8 cellular contexts compared by ENCODE assay signal in the genomic region with DNA sequence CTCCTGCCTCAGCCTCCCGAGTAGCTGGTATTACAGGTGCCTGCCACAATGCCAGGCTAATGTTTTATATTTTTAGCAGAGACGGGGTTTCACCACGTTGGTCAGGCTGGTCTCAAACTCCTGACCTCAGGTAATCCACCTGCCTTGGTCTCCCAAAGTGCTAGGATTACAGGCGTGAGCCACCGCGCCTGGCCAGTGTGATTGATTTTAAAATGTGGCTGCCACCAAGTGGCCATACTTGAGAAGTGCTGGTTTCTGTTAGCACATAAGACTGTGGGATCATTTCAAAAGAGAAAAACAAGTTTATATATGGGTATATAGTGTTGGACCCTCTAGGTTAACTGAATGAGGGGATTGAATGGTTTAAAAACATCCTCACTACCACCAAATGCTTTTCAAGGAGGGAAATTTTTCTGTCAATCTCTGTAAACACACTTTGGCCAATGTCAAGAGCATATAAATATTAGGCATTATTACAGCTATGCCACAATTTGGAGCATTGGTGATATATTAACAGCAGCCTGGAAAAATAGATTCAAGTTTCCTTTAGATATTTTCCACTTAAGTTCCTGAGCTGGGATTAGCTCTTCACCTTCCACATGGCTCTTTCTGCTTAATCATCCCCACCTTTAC. TPM values are rescaled to one million over a fixed set of nuclear protein-coding genes. Genes with fewer than 3 reads are reported as not detected.
DNase-seq lines count a peak whose midpoint lies in the region; ATAC-seq, FAIRE-seq and TF ChIP-seq lines count a peak whose summit lies in the region.

No MANE protein-coding gene starts in this region.

- H3K27me3 ChIP-seq in Panc1 (ENCODE audit: control insufficient read depth, insufficient read depth, low read length) (no peaks in the 10 kb centered on the region), kidney epithelial cell (ENCODE audit: control insufficient read depth, insufficient read depth, low read length) (no peaks in the 10 kb centered on the region)

- in situ Hi-C loops in Panc1 (cut with HindIII; ENCODE audit: low pct_unique_long_range_greater_than_20kb, low sequenced_read_pairs) = no loop called here

- H3K27ac Mint-ChIP-seq in brain = peak overlapping the region in 3 of 5 experiments; percentile 32 to 86 (median 59)
- no peak overlapping the region for H3K27ac Mint-ChIP-seq in stimulated activated naive CD8-positive, alpha-beta T cell treated with anti-CD3 and anti-CD28 coated beads, Interleukin-15, amount 100 ng/mL, for 72 hours

- no peak overlapping the region for H3K4me3 Mint-ChIP-seq in brain
- no peak overlapping the region for H3K4me3 Mint-ChIP-seq in stimulated activated naive CD8-positive, alpha-beta T cell treated with anti-CD3 and anti-CD28 coated beads, Interleukin-15, amount 100 ng/mL, for 72 hours

- H3K9me3 Mint-ChIP-seq in brain = no peaks in the 10 kb centered on the region
- H3K9me3 Mint-ChIP-seq in stimulated activated naive CD8-positive, alpha-beta T cell treated with anti-CD3 and anti-CD28 coated beads, Interleukin-15, amount 100 ng/mL, for 72 hours = peaks cover 0 to 6% of the 10 kb centered on the region in 2 donors

- H3K4me2 ChIP-seq in A549 = no peak overlapping the region

- H3K9me3 ChIP-seq in A549 = no peaks in the 10 kb centered on the region
- H3K9me3 ChIP-seq in Panc1 (ENCODE audit: control insufficient read depth, insufficient read depth, low read depth, low read length) = no peaks in the 10 kb centered on the region

- peak; percentile 68 to 69 for TF ChIP-seq RAD21 in A549 (conservative IDR thresholded peaks at IDR 0.05 in 1 of 2, IDR thresholded peaks at IDR 0.05 in 1 of 2)

- ATAC-seq in A549 (peak; percentile 69 to 87), Panc1 (peak; percentile 85)
- peak; percentile 74 for ATAC-seq in stimulated activated naive CD8-positive, alpha-beta T cell treated with anti-CD3 and anti-CD28 coated beads, Interleukin-15, amount 100 ng/mL, for 72 hours

- CTCF ChIA-PET in A549 (lab: Yijun Ruan, JAX) = interaction anchor here (0.6 to 38.2 kb wide), 29 partner anchors 8 to 232 kb away, joined by 3 to 685 read pairs (median 4); a partner anchor contains a TSS
- CTCF ChIA-PET in Panc1 (lab: Charles Lee) = interaction anchor here (0.6 to 1.0 kb wide), 2 partner anchors 44 to 141 kb away, joined by 4 read pairs; no protein-coding TSS in a partner anchor

- TSS peak; percentile 25 for BruUV-seq in Panc1 (replicated peaks; lab: Mats Ljungman, UMichigan)

- DNase-seq in A549 (ENCODE audit: low read depth in 1 of 2, low spot score in 1 of 2) (peak; percentile 61 to 63), GM12864 (ENCODE audit: low read depth) (no peak), Panc1 (ENCODE audit: low read depth, low spot score) (no peak), kidney epithelial cell (ENCODE audit: low read depth) (no peak), retina (no peak), RCC 7860 (ENCODE audit: low spot score) (no peak)
- peak in 1 of 2 donors; percentile 29 for DNase-seq in stimulated activated naive CD8-positive, alpha-beta T cell treated with anti-CD3 and anti-CD28 coated beads, Interleukin-15, amount 100 ng/mL, for 72 hours

- H3K27ac ChIP-seq in A549 (no peak overlapping the region), Panc1 (ENCODE audit: low read length) (no peak overlapping the region)

- TF ChIP-seq CTCF in A549 (IDR thresholded peaks at IDR 0.05) (peak; percentile 77), GM12864 (IDR thresholded peaks at IDR 0.05; ENCODE audit: low read depth, low read length, missing control alignments) (peak; percentile 60), Panc1 (IDR thresholded peaks at IDR 0.05) (peak; percentile 83), brain (conservative IDR thresholded peaks at IDR 0.05) (peak; percentile 69 to 77), kidney epithelial cell (IDR thresholded peaks at IDR 0.05; ENCODE audit: insufficient read depth, low read length, poor library complexity, severe bottlenecking) (peak; percentile 52)

- H3K4me1 ChIP-seq in A549 (no peaks in the 10 kb centered on the region), Panc1 (ENCODE audit: control insufficient read depth, insufficient read depth, low read length) (no peaks in the 10 kb centered on the region)

- 45% methylated on average over 6 of the region's 6 CpGs for WGBS in A549 (ENCODE audit: missing lambda C conversion rate)

- POLR2A ChIA-PET in A549 (lab: Yijun Ruan, JAX) = interaction anchor here (0.9 kb wide), 1 partner anchor 153 kb away, joined by 3 read pairs; no protein-coding TSS in a partner anchor
- POLR2A ChIA-PET in Panc1 (lab: Charles Lee) = no interaction called here

- FAIRE-seq in A549 (lab: Jason Lieb, UNC) (no peak), RCC 7860 (lab: Jason Lieb, UNC) (no peak)

- H3K36me3 Mint-ChIP-seq in brain = peaks cover 91% of the 10 kb centered on the region

- H3K36me3 ChIP-seq in Panc1 (ENCODE audit: control insufficient read depth, insufficient read depth, low read length) = peaks cover 47% of the 10 kb centered on the region
- peaks cover 5% of the 10 kb centered on the region for H3K36me3 ChIP-seq in kidney epithelial cell (ENCODE audit: control insufficient read depth, insufficient read depth, low read length)

- H3K4me1 Mint-ChIP-seq in brain = no peaks in the 10 kb centered on the region
- H3K4me1 Mint-ChIP-seq in stimulated activated naive CD8-positive, alpha-beta T cell treated with anti-CD3 and anti-CD28 coated beads, Interleukin-15, amount 100 ng/mL, for 72 hours = peaks cover 9% of the 10 kb centered on the region

- TF ChIP-seq POLR2A in A549 (IDR thresholded peaks at IDR 0.05; ENCODE audit: low read length) = no peak

- H3K4me3 ChIP-seq in A549 (no peak overlapping the region), GM12864 (ENCODE audit: low read depth, low read length) (no peak overlapping the region), Panc1 (ENCODE audit: low read depth in 2 of 2, low read length in 2 of 2) (no peak overlapping the region), kidney epithelial cell (ENCODE audit: low read depth, low read length) (no peak overlapping the region)

- H3K27me3 Mint-ChIP-seq in brain = peaks cover 2% of the 10 kb centered on the region
- H3K27me3 Mint-ChIP-seq in stimulated activated naive CD8-positive, alpha-beta T cell treated with anti-CD3 and anti-CD28 coated beads, Interleukin-15, amount 100 ng/mL, for 72 hours = no peaks in the 10 kb centered on the region

- intact Hi-C loops in Panc1 (cut with micrococcal nuclease; ENCODE audit: unreplicated experiment) = no loop called here

- no peak for TF ChIP-seq EP300 in A549 (IDR thresholded peaks at IDR 0.05)

TF ChIP-seq in A549, 52 proteins besides CTCF, POLR2A, EP300 and RAD21:
- TF ChIP-seq CBX2 (IDR thresholded peaks at IDR 0.05; ENCODE audit: borderline replicate concordance, low read depth) (no peak), MAFK (IDR thresholded peaks at IDR 0.05; ENCODE audit: partially characterized antibody) (no peak), PHF8 (IDR thresholded peaks at IDR 0.05; ENCODE audit: borderline replicate concordance, low read depth) (no peak), SMC3 (IDR thresholded peaks at IDR 0.05) (peak; percentile 59)
- TF ChIP-seq, protein P1, sequence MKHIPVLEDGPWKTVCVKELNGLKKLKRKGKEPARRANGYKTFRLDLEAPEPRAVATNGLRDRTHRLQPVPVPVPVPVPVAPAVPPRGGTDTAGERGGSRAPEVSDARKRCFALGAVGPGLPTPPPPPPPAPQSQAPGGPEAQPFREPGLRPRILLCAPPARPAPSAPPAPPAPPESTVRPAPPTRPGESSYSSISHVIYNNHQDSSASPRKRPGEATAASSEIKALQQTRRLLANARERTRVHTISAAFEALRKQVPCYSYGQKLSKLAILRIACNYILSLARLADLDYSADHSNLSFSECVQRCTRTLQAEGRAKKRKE (CRISPR knock-in tag; IDR thresholded peaks at IDR 0.05; ENCODE audit: low read depth) = no peak
TF ChIP-seq in A549: peak in this region for 1.

RNA-seq across cellular contexts. Expression of a gene that starts 13.5 kb away (rescaled TPM):
- 7.0 and 7.3 TPM in 2 replicates for polyA plus RNA-seq in A549 (2011; rRNA removed)
- 7.5 and 8.9 TPM in 2 replicates for polyA plus RNA-seq in A549 (2012; cell fraction: cytosol; rRNA removed)
- 9.4 and 9.9 TPM in 2 replicates for polyA plus RNA-seq in A549 (2012; cell fraction: nucleus; rRNA removed)
- polyA plus RNA-seq in A549 (2017; fragmentation: RNase III; extraction: RNeasy Plus Mini Kit Qiagen cat#74134 plus additional on column Dnase treatment) = 3.5 to 4.9 TPM (median 4.8 TPM) in 3 replicates
- 3.6 and 4.1 TPM in 2 replicates for polyA minus RNA-seq in A549 (2011; rRNA and poly(A)+ RNA removed)
- total RNA-seq in Panc1 (2021; ENCODE audit: unreplicated experiment) = 5.2 TPM
- 6.3 TPM for polyA plus RNA-seq in Panc1 (2012; ENCODE audit: insufficient read length)
- polyA plus RNA-seq in brain (ENCODE audit: insufficient read depth, low read depth, low replicate concordance) = 34.5 TPM
- 12.2 and 12.7 TPM in 2 replicates for total RNA-seq in kidney epithelial cell

RNA-seq across cellular contexts. Expression of a gene that starts 18.9 kb away (rescaled TPM):
- 68.8 and 78.6 TPM in 2 replicates for polyA plus RNA-seq in A549 (2011; rRNA removed)
- 82.7 and 94.7 TPM in 2 replicates for polyA plus RNA-seq in A549 (2012; cell fraction: cytosol; rRNA removed)
- polyA plus RNA-seq in A549 (2012; cell fraction: nucleus; rRNA removed) = 89.9 and 91.7 TPM in 2 replicates
- 62.8 to 71.0 TPM (median 66.4 TPM) in 3 replicates for polyA plus RNA-seq in A549 (2017; fragmentation: RNase III; extraction: RNeasy Plus Mini Kit Qiagen cat#74134 plus additional on column Dnase treatment)
- polyA minus RNA-seq in A549 (2011; rRNA and poly(A)+ RNA removed) = 100 and 109 TPM in 2 replicates
- total RNA-seq in Panc1 (2021; ENCODE audit: unreplicated experiment) = 110 TPM
- polyA plus RNA-seq in Panc1 (2012; ENCODE audit: insufficient read length) = 195 TPM
- 183 TPM for polyA plus RNA-seq in brain (ENCODE audit: insufficient read depth, low read depth, low replicate concordance)
- total RNA-seq in kidney epithelial cell = 55.5 and 69.1 TPM in 2 replicates

RNA-seq across cellular contexts. Expression of a gene that starts 34.9 kb away (rescaled TPM):
- polyA plus RNA-seq in A549 (2011; rRNA removed) (25.3 and 29.3 TPM in 2 replicates), A549 (2017; fragmentation: RNase III; extraction: RNeasy Plus Mini Kit Qiagen cat#74134 plus additional on column Dnase treatment) (28.0 to 31.9 TPM (median 29.9 TPM) in 3 replicates), brain (ENCODE audit: insufficient read depth, low read depth, low replicate concordance) (43.1 TPM)
- polyA plus RNA-seq in A549 (2012; cell fraction: cytosol; rRNA removed) = 39.7 and 44.0 TPM in 2 replicates
- 71.3 and 74.1 TPM in 2 replicates for polyA plus RNA-seq in A549 (2012; cell fraction: nucleus; rRNA removed)
- 57.4 and 69.0 TPM in 2 replicates for polyA minus RNA-seq in A549 (2011; rRNA and poly(A)+ RNA removed)
- total RNA-seq in Panc1 (2021; ENCODE audit: unreplicated experiment) (79.1 TPM), kidney epithelial cell (19.6 and 30.8 TPM in 2 replicates)
- 104 TPM for polyA plus RNA-seq in Panc1 (2012; ENCODE audit: insufficient read length)

Comparison
In these comparisons a context has a peak if more than half of its experiments do, and no peak if none do; other contexts are left out.
1. DNase-seq: peak in A549 (2 of 2); none in GM12864 (single experiment), Panc1 (single experiment), kidney epithelial cell (single experiment), retina (single experiment) and RCC 7860 (single experiment).
2. H3K27ac Mint-ChIP-seq: peak in brain (3 of 5); none in stimulated activated naive CD8-positive, alpha-beta T cell treated with anti-CD3 and anti-CD28 coated beads, Interleukin-15, amount 100 ng/mL, for 72 hours (0 of 2).
3. Peak in every context shown above with its lines, with median percentiles within 50 percentile points of each other: ATAC-seq and CTCF ChIP-seq.